25 cellular contexts compared by ENCODE assay signal in the genomic region with DNA sequence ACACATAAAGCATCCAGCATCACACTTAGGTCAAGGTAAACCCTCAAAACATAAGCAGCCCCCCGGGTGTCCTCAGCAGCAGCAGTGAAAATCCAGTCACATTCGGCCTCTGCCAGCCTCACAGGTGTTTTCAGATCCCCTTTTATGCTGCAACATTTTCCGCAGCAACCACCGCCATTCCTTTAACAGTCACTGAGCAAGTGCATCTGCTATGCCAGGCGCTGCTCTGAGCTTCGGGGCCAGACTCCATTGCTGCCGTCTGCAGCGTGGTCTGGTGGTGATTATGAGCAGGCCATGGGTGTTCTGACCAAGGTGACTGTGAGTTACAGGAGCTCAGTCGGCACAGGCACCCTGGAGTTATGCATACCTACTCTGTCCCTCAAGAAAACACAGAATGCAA. TPM values are rescaled to one million over a fixed set of nuclear protein-coding genes. Genes with fewer than 3 reads are reported as not detected.
"Had no signal": no experiment of that assay in that cellular context is flagged by ENCODE, and none has a peak within 500 bp of the region (broad histone marks: within the 10 kb centered on the region; RNA-seq: fewer than 3 reads in every experiment).

No MANE protein-coding gene starts in this region.

- H3K36me3 ChIP-seq: ovary, prostate gland had no signal

- H3K4me3 ChIP-seq: body of pancreas, cardiac muscle cell, heart right ventricle, lung, ovary, prostate gland, thyroid gland, upper lobe of right lung had no signal

- H3K27me3 ChIP-seq: body of pancreas, cardiac muscle cell, heart right ventricle, ovary, thyroid gland, upper lobe of right lung had no signal

- H3K4me3 Mint-ChIP-seq: activated naive CD8-positive, alpha-beta T cell treated with anti-CD3 and anti-CD28 coated beads, Interleukin-2, amount 50 U/mL, for 24 hours; natural killer cell; stimulated activated naive CD8-positive, alpha-beta T cell treated with anti-CD3 and anti-CD28 coated beads, Interleukin-15, Interleukin-2, amounts not matched to agents 100 ng/mL and 50 ng/mL, for 24 hours; T-helper 1 cell treated with Interleukin-12 subunit alpha and Interleukin-12 subunit beta and Interleukin-4 antibody, amounts not matched to agents 30 μg/mL and 1 μg/mL, for 36 hours had no signal

- FAIRE-seq: endometrium, keratinocyte had no signal

- H3K27ac Mint-ChIP-seq: natural killer cell; stimulated activated naive CD8-positive, alpha-beta T cell treated with anti-CD3 and anti-CD28 coated beads, Interleukin-15, Interleukin-2, amounts not matched to agents 100 ng/mL and 50 ng/mL, for 24 hours; T-helper 1 cell treated with Interleukin-12 subunit alpha and Interleukin-12 subunit beta and Interleukin-4 antibody, amounts not matched to agents 30 μg/mL and 1 μg/mL, for 36 hours had no signal

- DNase-seq: activated CD4-positive, alpha-beta T cell treated with anti-CD3 and anti-CD28 coated beads for 4 hours; activated CD4-positive, alpha-beta T cell treated with anti-CD3 and anti-CD28 coated beads, Interleukin-2, amount 50 U/mL, for 48 hours; activated CD4-positive, CD25-positive, alpha-beta regulatory T cell; activated gamma-delta T cell; activated naive CD4-positive, alpha-beta T cell treated with anti-CD3 and anti-CD28 coated beads, Interleukin-2, amount 50 U/mL, for 16 hours; activated naive CD8-positive, alpha-beta T cell treated with anti-CD3 and anti-CD28 coated beads, Interleukin-2, amount 50 U/mL, for 24 hours; body of pancreas; erythroblast; foreskin fibroblast; heart right ventricle; left colon; natural killer cell; ovary; stimulated activated CD4-positive, alpha-beta T cell treated with anti-CD3 and anti-CD28 coated beads, Interleukin-4, amount 100 ng/mL, for 24 hours; substantia nigra; T1000; thyroid gland; upper lobe of right lung had no signal

- H3K27ac ChIP-seq: body of pancreas, cardiac muscle cell, ovary, upper lobe of right lung had no signal

- ATAC-seq: activated naive CD8-positive, alpha-beta T cell treated with anti-CD3 and anti-CD28 coated beads, Interleukin-2, amount 50 U/mL, for 24 hours; body of pancreas; heart right ventricle; left colon; natural killer cell; upper lobe of right lung had no signal

- H3K9me3 ChIP-seq: body of pancreas, heart right ventricle, ovary, prostate gland, thyroid gland, upper lobe of right lung had no signal

- H3K9me3 Mint-ChIP-seq: activated naive CD8-positive, alpha-beta T cell treated with anti-CD3 and anti-CD28 coated beads, Interleukin-2, amount 50 U/mL, for 24 hours; natural killer cell; stimulated activated naive CD8-positive, alpha-beta T cell treated with anti-CD3 and anti-CD28 coated beads, Interleukin-15, Interleukin-2, amounts not matched to agents 100 ng/mL and 50 ng/mL, for 24 hours; T-helper 1 cell treated with Interleukin-12 subunit alpha and Interleukin-12 subunit beta and Interleukin-4 antibody, amounts not matched to agents 30 μg/mL and 1 μg/mL, for 36 hours had no signal

RNA-seq across cellular contexts. Expression of gene EVA1C, which starts 24.2 kb away (rescaled TPM):
- polyA plus RNA-seq: cardiac muscle cell had no signal
